34 cellular contexts compared by ENCODE assay signal in the genomic region with DNA sequence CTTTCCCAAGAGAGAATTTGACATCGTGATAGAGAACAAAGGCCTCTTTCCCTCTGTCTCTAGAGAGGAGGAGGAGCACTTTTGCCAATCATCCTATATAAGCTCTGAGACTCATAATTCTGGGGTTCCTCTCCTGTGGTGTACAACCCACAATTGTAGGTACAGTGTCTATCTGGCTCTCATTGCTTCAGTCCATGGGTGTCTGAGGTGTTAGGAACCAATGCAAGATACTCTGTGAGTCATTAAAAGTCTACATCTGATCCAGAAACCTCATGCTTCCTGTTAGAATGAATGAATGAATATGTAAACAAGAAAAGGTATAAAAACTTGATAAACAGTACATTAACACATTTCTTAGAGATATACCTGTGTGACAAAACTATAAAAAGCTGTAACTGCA.
"Had no signal": no experiment of that assay in that cellular context is flagged by ENCODE, and none has a peak within 500 bp of the region (broad histone marks: within the 10 kb centered on the region; RNA-seq: fewer than 3 reads in every experiment).

No MANE protein-coding gene starts in this region.

- H3K4me3 ChIP-seq: ascending aorta, MG63, PC-9 had no signal

- H3K27ac ChIP-seq: ascending aorta, PC-9, RWPE1, WERI-Rb-1 had no signal

- H3K9me3 ChIP-seq: ascending aorta had no signal

- ATAC-seq: activated CD8-positive, alpha-beta T cell treated with anti-CD3 and anti-CD28 coated beads, Interleukin-2, amount 10 ng/mL, durations not matched to agents 7 days and 5 days had no signal

- H3K27ac Mint-ChIP-seq: activated CD8-positive, alpha-beta T cell treated with anti-CD3 and anti-CD28 coated beads, Interleukin-2, amount 10 ng/mL, durations not matched to agents 7 days and 5 days; activated naive CD4-positive, alpha-beta T cell treated with anti-CD3 and anti-CD28 coated beads, Interleukin-2, amount 50 U/mL, for 24 hours; activated naive CD8-positive, alpha-beta T cell treated with anti-CD3 and anti-CD28 coated beads, Interleukin-2, amount 10 ng/mL, durations not matched to agents 7 days and 5 days; activated T-cell treated with anti-CD3 and anti-CD28 coated beads, Interleukin-2, amount 50 U/mL, for 24 hours; activated T-helper 2 cell treated with anti-CD3 and anti-CD28 coated beads, Interferon-gamma antibody, Interleukin-2, Interleukin-4, amounts not matched to agents 10 μg/mL and 5 μg/mL and 100 μg/mL, durations not matched to agents 14 hours and 24 hours and 36 hours had no signal

- DNase-seq: activated CD4-positive, alpha-beta T cell treated with anti-CD3 and anti-CD28 coated beads for 1 hour; activated CD4-positive, alpha-beta T cell treated with anti-CD3 and anti-CD28 coated beads for 48 hours; activated CD4-positive, alpha-beta T cell treated with anti-CD3 and anti-CD28 coated beads, Interleukin-2, amount 50 U/mL, for 48 hours; activated CD4-positive, CD25-positive, alpha-beta regulatory T cell; activated CD8-positive, alpha-beta T cell treated with anti-CD3 and anti-CD28 coated beads, Interleukin-2, amount 10 ng/mL, durations not matched to agents 7 days and 5 days; activated gamma-delta T cell; activated naive CD4-positive, alpha-beta T cell treated with Interleukin-2 at 50 U/mL for 16 hours; activated naive CD8-positive, alpha-beta T cell treated with anti-CD3 and anti-CD28 coated beads, Interleukin-2, amount 10 ng/mL, durations not matched to agents 7 days and 5 days; activated T-cell treated with anti-CD3 and anti-CD28 coated beads, Interleukin-2, amount 50 U/mL, for 24 hours; amygdala; caudate nucleus; cerebellar nuclear complex; Karpas-422; KBM-7; MG63; MV-4-11; NCI-H1092; NCI-H1436 treated with DMSO at 0.1 percent for 48 hours; NCI-H1694 treated with DMSO at 0.1 percent for 48 hours; NCI-H2029; NCI-H345; NCI-H524 treated with DMSO at 0.1 percent for 48 hours; NCI-H748 treated with DMSO at 0.1 percent for 48 hours; NK-92 treated with Interleukin-12 subunit alpha and Interleukin-12 subunit beta, amount 100 ng/mL, for 24 hours; PC-9; Right ventricle myocardium superior; SW 1271; T1000; WERI-Rb-1 had no signal

- H3K36me3 ChIP-seq: ascending aorta, MG63, WERI-Rb-1 had no signal

- H3K9me3 Mint-ChIP-seq: activated naive CD4-positive, alpha-beta T cell treated with anti-CD3 and anti-CD28 coated beads, Interleukin-2, amount 50 U/mL, for 24 hours; activated naive CD8-positive, alpha-beta T cell treated with anti-CD3 and anti-CD28 coated beads, Interleukin-2, amount 10 ng/mL, durations not matched to agents 7 days and 5 days; activated T-cell treated with anti-CD3 and anti-CD28 coated beads, Interleukin-2, amount 50 U/mL, for 24 hours; activated T-helper 2 cell treated with anti-CD3 and anti-CD28 coated beads, Interferon-gamma antibody, Interleukin-2, Interleukin-4, amounts not matched to agents 10 μg/mL and 5 μg/mL and 100 μg/mL, durations not matched to agents 14 hours and 24 hours and 36 hours had no signal

- H2AFZ ChIP-seq: PC-9 had no signal

- H3K27me3 ChIP-seq: ascending aorta, MG63 had no signal

- H3K36me3 Mint-ChIP-seq: activated naive CD4-positive, alpha-beta T cell treated with anti-CD3 and anti-CD28 coated beads, Interleukin-2, amount 50 U/mL, for 24 hours; activated naive CD8-positive, alpha-beta T cell treated with anti-CD3 and anti-CD28 coated beads, Interleukin-2, amount 10 ng/mL, durations not matched to agents 7 days and 5 days had no signal

- H3K4me1 ChIP-seq: ascending aorta had no signal

- FAIRE-seq: RCC 7860 had no signal

- H3K4me1 Mint-ChIP-seq: activated naive CD4-positive, alpha-beta T cell treated with anti-CD3 and anti-CD28 coated beads, Interleukin-2, amount 50 U/mL, for 24 hours; activated naive CD8-positive, alpha-beta T cell treated with anti-CD3 and anti-CD28 coated beads, Interleukin-2, amount 10 ng/mL, durations not matched to agents 7 days and 5 days had no signal

- H3K4me2 ChIP-seq: PC-9 had no signal

- H3K4me3 Mint-ChIP-seq: activated CD8-positive, alpha-beta T cell treated with anti-CD3 and anti-CD28 coated beads, Interleukin-2, amount 10 ng/mL, durations not matched to agents 7 days and 5 days; activated naive CD4-positive, alpha-beta T cell treated with anti-CD3 and anti-CD28 coated beads, Interleukin-2, amount 50 U/mL, for 24 hours; activated naive CD8-positive, alpha-beta T cell treated with anti-CD3 and anti-CD28 coated beads, Interleukin-2, amount 10 ng/mL, durations not matched to agents 7 days and 5 days; activated T-cell treated with anti-CD3 and anti-CD28 coated beads, Interleukin-2, amount 50 U/mL, for 24 hours had no signal
